In the genomic region with DNA sequence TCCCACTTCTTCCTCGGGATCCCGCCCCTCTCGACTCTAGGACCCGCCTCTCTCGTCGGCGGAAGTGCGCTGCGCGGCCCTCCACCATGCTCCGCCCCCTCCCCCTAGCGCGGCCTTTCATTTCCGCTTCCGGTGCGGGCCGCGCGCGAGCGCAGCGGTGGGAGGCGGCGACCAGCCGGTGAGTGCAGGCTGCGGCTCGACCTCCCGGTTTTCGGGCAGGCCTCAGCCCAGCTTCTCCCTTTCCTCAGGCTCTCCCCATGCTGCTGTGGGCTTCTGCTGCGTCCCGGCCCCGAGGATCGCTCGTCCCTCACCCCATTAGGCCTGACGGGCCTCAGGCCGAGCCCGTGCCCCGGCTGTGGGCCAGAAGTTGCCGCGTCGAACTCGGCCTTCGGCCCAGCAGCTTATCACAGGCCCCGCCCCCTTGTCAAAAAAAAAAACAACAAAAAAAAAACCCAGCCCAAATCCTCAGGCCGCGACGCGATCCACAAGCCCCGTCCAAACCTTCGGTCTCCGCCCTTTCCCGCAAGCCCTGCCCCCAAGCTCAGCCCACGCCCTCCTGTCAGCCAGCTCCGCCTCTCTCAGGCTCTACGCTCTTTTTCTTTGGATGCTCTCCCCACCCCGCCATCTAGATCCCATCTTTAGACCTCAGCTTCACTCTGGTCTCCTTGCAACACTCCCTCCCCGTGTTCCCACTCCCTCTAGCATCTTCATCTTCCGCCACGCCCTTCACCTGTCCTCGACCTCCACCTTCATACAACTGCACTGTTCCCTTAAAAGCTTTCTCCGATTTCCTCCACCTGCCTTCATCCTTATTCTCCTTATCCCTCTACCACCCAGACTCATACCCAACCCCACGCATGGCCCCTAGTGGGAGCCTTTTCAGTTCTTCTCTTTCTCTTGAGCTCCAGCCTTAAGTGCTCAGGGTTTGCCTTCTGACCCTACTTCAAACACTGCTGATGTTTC, we compare ENCODE assay signal across 1 cellular context.
TF ChIP-seq lines count a peak whose summit lies in the region.

A gene with protein sequence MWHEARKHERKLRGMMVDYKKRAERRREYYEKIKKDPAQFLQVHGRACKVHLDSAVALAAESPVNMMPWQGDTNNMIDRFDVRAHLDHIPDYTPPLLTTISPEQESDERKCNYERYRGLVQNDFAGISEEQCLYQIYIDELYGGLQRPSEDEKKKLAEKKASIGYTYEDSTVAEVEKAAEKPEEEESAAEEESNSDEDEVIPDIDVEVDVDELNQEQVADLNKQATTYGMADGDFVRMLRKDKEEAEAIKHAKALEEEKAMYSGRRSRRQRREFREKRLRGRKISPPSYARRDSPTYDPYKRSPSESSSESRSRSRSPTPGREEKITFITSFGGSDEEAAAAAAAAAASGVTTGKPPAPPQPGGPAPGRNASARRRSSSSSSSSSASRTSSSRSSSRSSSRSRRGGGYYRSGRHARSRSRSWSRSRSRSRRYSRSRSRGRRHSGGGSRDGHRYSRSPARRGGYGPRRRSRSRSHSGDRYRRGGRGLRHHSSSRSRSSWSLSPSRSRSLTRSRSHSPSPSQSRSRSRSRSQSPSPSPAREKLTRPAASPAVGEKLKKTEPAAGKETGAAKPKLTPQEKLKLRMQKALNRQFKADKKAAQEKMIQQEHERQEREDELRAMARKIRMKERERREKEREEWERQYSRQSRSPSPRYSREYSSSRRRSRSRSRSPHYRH (plus strand): TSS at position 115 of the 963 bp plus-strand sequence. CDS start 1,168 bp downstream, outside the sequence.

TF ChIP-seq in GM23338, 12 proteins besides CTCF, POLR2A, EP300 and RAD21 (continued from another document):
- TF ChIP-seq EZH2phosphoT487 (IDR thresholded peaks at IDR 0.05; ENCODE audit: unreplicated experiment) = no peak
- TF ChIP-seq ZNF114 (CRISPR knock-in tag; IDR thresholded peaks at IDR 0.05) = no peak
- TF ChIP-seq, protein P1, sequence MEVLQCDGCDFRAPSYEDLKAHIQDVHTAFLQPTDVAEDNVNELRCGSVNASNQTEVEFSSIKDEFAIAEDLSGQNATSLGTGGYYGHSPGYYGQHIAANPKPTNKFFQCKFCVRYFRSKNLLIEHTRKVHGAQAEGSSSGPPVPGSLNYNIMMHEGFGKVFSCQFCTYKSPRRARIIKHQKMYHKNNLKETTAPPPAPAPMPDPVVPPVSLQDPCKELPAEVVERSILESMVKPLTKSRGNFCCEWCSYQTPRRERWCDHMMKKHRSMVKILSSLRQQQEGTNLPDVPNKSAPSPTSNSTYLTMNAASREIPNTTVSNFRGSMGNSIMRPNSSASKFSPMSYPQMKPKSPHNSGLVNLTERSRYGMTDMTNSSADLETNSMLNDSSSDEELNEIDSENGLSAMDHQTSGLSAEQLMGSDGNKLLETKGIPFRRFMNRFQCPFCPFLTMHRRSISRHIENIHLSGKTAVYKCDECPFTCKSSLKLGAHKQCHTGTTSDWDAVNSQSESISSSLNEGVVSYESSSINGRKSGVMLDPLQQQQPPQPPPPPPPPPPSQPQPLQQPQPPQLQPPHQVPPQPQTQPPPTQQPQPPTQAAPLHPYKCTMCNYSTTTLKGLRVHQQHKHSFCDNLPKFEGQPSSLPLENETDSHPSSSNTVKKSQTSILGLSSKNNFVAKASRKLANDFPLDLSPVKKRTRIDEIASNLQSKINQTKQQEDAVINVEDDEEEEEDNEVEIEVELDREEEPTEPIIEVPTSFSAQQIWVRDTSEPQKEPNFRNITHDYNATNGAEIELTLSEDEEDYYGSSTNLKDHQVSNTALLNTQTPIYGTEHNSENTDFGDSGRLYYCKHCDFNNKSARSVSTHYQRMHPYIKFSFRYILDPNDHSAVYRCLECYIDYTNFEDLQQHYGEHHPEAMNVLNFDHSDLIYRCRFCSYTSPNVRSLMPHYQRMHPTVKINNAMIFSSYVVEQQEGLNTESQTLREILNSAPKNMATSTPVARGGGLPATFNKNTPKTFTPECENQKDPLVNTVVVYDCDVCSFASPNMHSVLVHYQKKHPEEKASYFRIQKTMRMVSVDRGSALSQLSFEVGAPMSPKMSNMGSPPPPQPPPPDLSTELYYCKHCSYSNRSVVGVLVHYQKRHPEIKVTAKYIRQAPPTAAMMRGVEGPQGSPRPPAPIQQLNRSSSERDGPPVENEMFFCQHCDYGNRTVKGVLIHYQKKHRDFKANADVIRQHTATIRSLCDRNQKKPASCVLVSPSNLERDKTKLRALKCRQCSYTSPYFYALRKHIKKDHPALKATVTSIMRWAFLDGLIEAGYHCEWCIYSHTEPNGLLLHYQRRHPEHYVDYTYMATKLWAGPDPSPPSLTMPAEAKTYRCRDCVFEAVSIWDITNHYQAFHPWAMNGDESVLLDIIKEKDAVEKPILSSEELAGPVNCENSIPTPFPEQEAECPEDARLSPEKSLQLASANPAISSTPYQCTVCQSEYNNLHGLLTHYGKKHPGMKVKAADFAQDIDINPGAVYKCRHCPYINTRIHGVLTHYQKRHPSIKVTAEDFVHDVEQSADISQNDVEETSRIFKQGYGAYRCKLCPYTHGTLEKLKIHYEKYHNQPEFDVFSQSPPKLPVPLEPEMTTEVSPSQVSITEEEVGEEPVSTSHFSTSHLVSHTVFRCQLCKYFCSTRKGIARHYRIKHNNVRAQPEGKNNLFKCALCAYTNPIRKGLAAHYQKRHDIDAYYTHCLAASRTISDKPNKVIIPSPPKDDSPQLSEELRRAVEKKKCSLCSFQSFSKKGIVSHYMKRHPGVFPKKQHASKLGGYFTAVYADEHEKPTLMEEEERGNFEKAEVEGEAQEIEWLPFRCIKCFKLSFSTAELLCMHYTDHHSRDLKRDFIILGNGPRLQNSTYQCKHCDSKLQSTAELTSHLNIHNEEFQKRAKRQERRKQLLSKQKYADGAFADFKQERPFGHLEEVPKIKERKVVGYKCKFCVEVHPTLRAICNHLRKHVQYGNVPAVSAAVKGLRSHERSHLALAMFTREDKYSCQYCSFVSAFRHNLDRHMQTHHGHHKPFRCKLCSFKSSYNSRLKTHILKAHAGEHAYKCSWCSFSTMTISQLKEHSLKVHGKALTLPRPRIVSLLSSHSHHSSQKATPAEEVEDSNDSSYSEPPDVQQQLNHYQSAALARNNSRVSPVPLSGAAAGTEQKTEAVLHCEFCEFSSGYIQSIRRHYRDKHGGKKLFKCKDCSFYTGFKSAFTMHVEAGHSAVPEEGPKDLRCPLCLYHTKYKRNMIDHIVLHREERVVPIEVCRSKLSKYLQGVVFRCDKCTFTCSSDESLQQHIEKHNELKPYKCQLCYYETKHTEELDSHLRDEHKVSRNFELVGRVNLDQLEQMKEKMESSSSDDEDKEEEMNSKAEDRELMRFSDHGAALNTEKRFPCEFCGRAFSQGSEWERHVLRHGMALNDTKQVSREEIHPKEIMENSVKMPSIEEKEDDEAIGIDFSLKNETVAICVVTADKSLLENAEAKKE (CRISPR knock-in tag; IDR thresholded peaks at IDR 0.05) = no peak
- no peak for TF ChIP-seq ZNF331 (CRISPR knock-in tag; IDR thresholded peaks at IDR 0.05; ENCODE audit: low read depth)
- TF ChIP-seq JUNB (IDR thresholded peaks at IDR 0.05; ENCODE audit: unreplicated experiment) = no peak
